In the genomic region with DNA sequence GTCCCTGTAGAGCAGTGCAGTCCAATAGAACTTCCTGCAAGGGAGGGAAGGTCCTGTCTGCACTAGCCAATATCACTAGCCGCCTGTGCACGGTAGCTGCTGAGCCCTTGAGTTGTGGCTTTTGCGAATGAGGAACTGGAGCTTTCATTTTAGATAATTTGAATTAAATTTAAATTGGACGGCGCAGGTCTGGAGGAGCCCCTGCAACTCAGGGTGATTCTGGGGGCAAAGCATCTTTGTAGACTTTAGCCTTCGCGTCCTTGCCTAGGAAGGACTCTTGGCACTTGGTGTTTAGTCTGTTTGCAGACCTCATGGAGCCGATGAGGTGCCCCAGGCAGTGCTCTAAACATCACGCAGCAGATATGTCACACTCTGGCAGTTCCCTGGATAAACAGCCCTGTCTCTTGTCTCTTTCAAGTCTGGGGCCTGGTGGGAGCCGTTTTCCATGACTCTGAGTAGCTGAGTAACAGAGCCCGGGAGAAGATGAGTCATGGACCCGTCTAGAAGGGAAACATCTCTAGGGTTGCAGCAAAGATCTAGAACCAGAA, we compare ENCODE assay signal across 8 cellular contexts.
DNase-seq lines count a peak whose midpoint lies in the region; ATAC-seq and TF ChIP-seq lines count a peak whose summit lies in the region.

No MANE protein-coding gene starts in this region.

- CTCF ChIA-PET in AG04450 (lab: Charles Lee) (interaction anchor here (1.5 to 4.4 kb wide), 5 partner anchors 17 to 380 kb away, joined by 3 to 27 read pairs (median 19); no protein-coding TSS in a partner anchor), RWPE1 (lab: Yijun Ruan, JAX) (interaction anchor here (0.6 kb wide), 1 partner anchor 16 kb away, joined by 3 read pairs; no protein-coding TSS in a partner anchor)

- no peaks in the 10 kb centered on the region for H3K27me3 ChIP-seq in AG04450 (ENCODE audit: control insufficient read depth, insufficient read depth, low read length)
- H3K27me3 ChIP-seq in foreskin keratinocyte = no peaks in the 10 kb centered on the region
- H3K27me3 ChIP-seq in stomach smooth muscle (ENCODE audit: control insufficient read depth in 1 of 2, insufficient read depth in 2 of 2, low read length in 2 of 2) = no peaks in the 10 kb centered on the region

- no peak overlapping the region for H3K4me3 ChIP-seq in AG04450 (ENCODE audit: low read depth, low read length)
- no peak overlapping the region for H3K4me3 ChIP-seq in stomach smooth muscle (ENCODE audit: low read length in 2 of 2)

- ATAC-seq in GM18870 (IDR thresholded peaks at IDR 0.05; ENCODE audit: unreplicated experiment) (peak; percentile 76), HG03064 (IDR thresholded peaks at IDR 0.05; ENCODE audit: low read depth, unreplicated experiment) (peak; percentile 58), foreskin keratinocyte (peak; percentile 83)

- DNase-seq in AG04450 (ENCODE audit: low read depth, low spot score) = no peak
- DNase-seq in RWPE1 (ENCODE audit: low spot score) = peak; percentile 38
- peak in 1 of 2 donors; percentile 39 for DNase-seq in foreskin keratinocyte
- no peak for DNase-seq in G401 (ENCODE audit: low spot score)
- no peak for DNase-seq in activated CD4-positive, CD25-positive, alpha-beta regulatory T cell (lab: John Stamatoyannopoulos, UW)

- H3K9ac ChIP-seq in stomach smooth muscle (ENCODE audit: low read length in 2 of 2) = no peak overlapping the region

- POLR2A ChIA-PET in AG04450 (lab: Yijun Ruan, JAX) = interaction anchor here (0.5 to 0.6 kb wide), 2 partner anchors 39 to 876 kb away, joined by 3 to 4 read pairs; no protein-coding TSS in a partner anchor
- POLR2A ChIA-PET in RWPE1 (lab: Yijun Ruan, JAX; ENCODE audit: low non-redundant PET) = no interaction called here

- peaks cover 3% of the 10 kb centered on the region in 2 donors for H3K36me3 ChIP-seq in stomach smooth muscle (ENCODE audit: control insufficient read depth in 2 of 2, insufficient read depth in 2 of 2, low read length in 2 of 2)

- in situ Hi-C loops in G401 (cut with HindIII; ENCODE audit: low sequenced_read_pairs) = no loop called here

- peak overlapping the region; percentile 52 for H3K27ac ChIP-seq in AG04450 (ENCODE audit: low read depth, low read length)
- H3K27ac ChIP-seq in RWPE1 = no peak overlapping the region
- H3K27ac ChIP-seq in foreskin keratinocyte = no peak overlapping the region
- peak overlapping the region; percentile 24 for H3K27ac ChIP-seq in stomach smooth muscle (ENCODE audit: low read length)

- no peaks in the 10 kb centered on the region for H3K4me1 ChIP-seq in foreskin keratinocyte
- H3K4me1 ChIP-seq in stomach smooth muscle (ENCODE audit: control insufficient read depth, insufficient read depth, low read length) = peaks cover 13% of the 10 kb centered on the region

- H3K9me3 ChIP-seq in AG04450 (ENCODE audit: control insufficient read depth, insufficient read depth, low read length) = no peaks in the 10 kb centered on the region; the same call in 1 of the 2 replicates
- no peaks in the 10 kb centered on the region for H3K9me3 ChIP-seq in stomach smooth muscle (ENCODE audit: control insufficient read depth in 2 of 2, low read length in 2 of 2)

- no peak for TF ChIP-seq CTCF in AG04450 (IDR thresholded peaks at IDR 0.05; ENCODE audit: low read depth, low read length)
- no peak for TF ChIP-seq CTCF in RWPE1 (conservative IDR thresholded peaks at IDR 0.05; ENCODE audit: low read depth)
- TF ChIP-seq CTCF in foreskin keratinocyte (conservative IDR thresholded peaks at IDR 0.05) = no peak

Comparison
In these comparisons a context has a peak if more than half of its experiments do, and no peak if none do; other contexts are left out.
1. H3K27ac ChIP-seq: peak in AG04450 (single experiment) and stomach smooth muscle (single experiment); none in RWPE1 (single experiment) and foreskin keratinocyte (single experiment).
2. Peak in every context shown above with its lines, with median percentiles within 50 percentile points of each other: ATAC-seq.